Comparison of ENCODE assay signal across 1 cellular context in the genomic region with DNA sequence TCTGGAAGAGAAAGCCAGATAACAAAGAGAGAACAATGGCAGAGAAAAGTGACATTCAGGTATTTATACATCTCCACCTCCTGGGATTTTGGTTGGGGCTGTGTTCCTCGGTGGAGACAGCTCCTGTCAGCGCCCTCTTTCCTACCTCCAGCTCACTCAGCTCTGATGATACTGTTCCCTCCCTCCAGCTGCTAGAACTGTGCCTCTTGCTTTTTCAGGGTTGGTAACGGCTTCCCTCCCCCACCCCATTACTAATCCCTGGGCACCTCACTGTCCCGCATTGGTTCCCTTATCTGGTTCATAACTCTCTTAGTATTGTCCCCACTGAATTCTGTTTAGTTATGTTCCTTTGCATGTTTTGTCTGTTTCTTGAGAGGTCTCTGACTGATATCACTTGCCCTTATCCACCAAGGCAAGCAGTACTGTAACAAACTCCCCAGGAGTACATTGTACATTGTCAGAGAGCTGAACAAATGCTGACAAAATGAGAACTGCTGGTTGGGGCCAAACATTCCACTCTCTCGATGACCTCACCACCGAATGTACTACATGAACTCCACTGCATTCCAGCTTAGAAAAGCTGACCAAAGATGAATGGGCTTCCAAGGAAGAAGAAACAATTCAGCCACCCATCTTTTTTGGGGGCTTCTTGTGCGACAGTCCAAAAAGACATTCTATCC.
TF ChIP-seq lines count a peak whose summit lies in the region.

No MANE protein-coding gene starts in this region.

TF ChIP-seq in K562, 482 proteins besides CTCF, POLR2A, EP300 and RAD21:
- no peak for TF ChIP-seq PTTG1 (tag; IDR thresholded peaks at IDR 0.05; ENCODE audit: low read depth)
- TF ChIP-seq, protein P1, sequence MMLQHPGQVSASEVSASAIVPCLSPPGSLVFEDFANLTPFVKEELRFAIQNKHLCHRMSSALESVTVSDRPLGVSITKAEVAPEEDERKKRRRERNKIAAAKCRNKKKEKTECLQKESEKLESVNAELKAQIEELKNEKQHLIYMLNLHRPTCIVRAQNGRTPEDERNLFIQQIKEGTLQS (IDR thresholded peaks at IDR 0.05): peak; percentile 52
- TF ChIP-seq, protein P1 (CRISPR knock-in tag; conservative IDR thresholded peaks at IDR 0.05): no peak
